8 cellular contexts compared by ENCODE assay signal in the genomic region with DNA sequence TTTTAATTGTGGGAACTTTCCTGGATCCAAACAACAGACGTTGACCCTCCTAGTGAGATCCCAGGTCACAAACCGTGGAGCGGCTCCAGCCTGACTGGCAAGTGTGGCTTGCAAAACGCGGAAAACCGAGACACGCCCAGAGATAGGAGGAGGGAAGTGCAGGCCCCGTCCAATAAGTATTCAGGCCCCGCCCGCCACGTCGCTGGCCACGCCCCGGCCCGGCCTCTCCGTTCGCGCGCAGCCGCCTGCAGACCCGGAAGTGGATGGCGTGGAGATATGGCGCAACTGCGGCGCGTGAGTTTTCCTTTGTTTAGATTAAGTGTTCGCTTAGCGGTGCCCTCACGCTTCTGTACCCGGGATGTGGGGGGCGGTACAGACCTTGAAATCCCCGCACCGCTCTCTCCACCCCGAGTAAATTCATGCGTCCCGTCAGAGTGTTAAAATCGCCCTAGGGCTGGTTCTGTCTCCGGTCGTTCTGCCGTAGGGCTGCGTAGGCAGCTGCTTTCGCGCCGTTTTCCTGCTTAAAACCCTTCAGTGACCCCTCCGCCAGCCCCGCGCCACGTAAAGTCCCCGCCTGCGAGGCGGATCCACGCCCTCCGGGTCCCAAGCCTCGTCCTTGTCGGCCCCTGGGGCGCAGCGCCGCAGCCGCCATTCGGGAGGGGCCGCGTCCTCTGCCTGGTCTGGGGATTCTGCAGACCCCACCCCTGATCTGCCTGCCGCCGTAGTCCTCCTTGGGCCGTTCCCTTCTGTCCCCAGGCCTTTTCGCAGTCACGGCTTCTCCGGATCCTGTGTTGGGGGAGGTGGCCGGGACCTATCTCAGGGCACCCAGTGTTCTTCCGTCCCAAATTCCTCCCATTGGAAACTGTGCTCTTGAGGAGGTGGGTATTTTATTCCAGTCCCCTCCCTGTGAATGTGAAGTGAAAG. TPM values are rescaled to one million over a fixed set of nuclear protein-coding genes. Genes with fewer than 3 reads are reported as not detected.
A peak's percentile ranks its signal among the peaks of the same experiment; 100 is the strongest.
DNase-seq lines count a peak whose midpoint lies in the region; ATAC-seq and TF ChIP-seq lines count a peak whose summit lies in the region.

ZNF766 (plus strand) TSS at position 250 of the 924 bp plus-strand sequence; CDS start at position 277, 27 bp downstream.

- peak; percentile 80 for TF ChIP-seq POLR2A in GM15510 (IDR thresholded peaks at IDR 0.05; ENCODE audit: borderline replicate concordance, extremely low read depth, insufficient read length)
- TF ChIP-seq POLR2A in uterus (IDR thresholded peaks at IDR 0.05) = peak; percentile 90 to 94

- H3K27ac ChIP-seq in right cardiac atrium (ENCODE audit: low read length) = peak within 1 kb of the TSS; percentile 93
- H3K27ac ChIP-seq in uterus = peak within 1 kb of the TSS; percentile 82 to 97

- peaks cover 2% of the 10 kb centered on the region for H3K4me1 ChIP-seq in right cardiac atrium (ENCODE audit: control insufficient read depth, insufficient read depth, low read length)
- H3K4me1 ChIP-seq in uterus = peaks cover 3 to 7% of the 10 kb centered on the region in 2 donors

- no peaks in the 10 kb centered on the region for H3K36me3 ChIP-seq in uterus

- ATAC-seq in HG02943 (IDR thresholded peaks at IDR 0.05; ENCODE audit: low read depth, unreplicated experiment) (peak; percentile 94), right cardiac atrium (peak; percentile 100)

- H3K4me3 ChIP-seq in right cardiac atrium (ENCODE audit: low read length) (peak within 1 kb of the TSS; percentile 80), uterus (peak within 1 kb of the TSS; percentile 95 to 97)

- DNase-seq in NCI-H187 treated with DMSO at 0.1 percent for 48 hours (lab: John Stamatoyannopoulos, UW) = peak; percentile 92
- DNase-seq in anterior cingulate cortex (lab: John Stamatoyannopoulos, UW) = peak; percentile 62 to 97 (median 93)
- DNase-seq in right cardiac atrium = peak; percentile 98 to 99 (median 99)
- peak; percentile 80 for DNase-seq in pulmonary artery endothelial cell (ENCODE audit: low read depth, low spot score)
- peak; percentile 98 for DNase-seq in uterus

- TF ChIP-seq CTCF in uterus (IDR thresholded peaks at IDR 0.05) = no peak

- WGBS in right cardiac atrium = under 1% methylated on average over 70 of the region's 70 CpGs

- H3K27me3 ChIP-seq in right cardiac atrium (ENCODE audit: control insufficient read depth, insufficient read depth) (no peaks in the 10 kb centered on the region), uterus (no peaks in the 10 kb centered on the region)

- intact Hi-C loops in T-helper 2 cell treated with Interferon-gamma antibody and Interleukin-4, amounts not matched to agents 100 ng/mL and 5 ng/mL, for 36 hours (cut with micrococcal nuclease) = loop anchor here (1.0 kb wide), 5 partner anchors 28 to 342 kb away; partner anchors contain the start of genes ZNF350, ZNF480, ZNF610 and ZNF613
- intact Hi-C loops in right cardiac atrium (cut with DNase I) = no loop called here
- intact Hi-C loops in uterus (cut with DNase I; ENCODE audit: low total_unique reads) = no loop called here

- H3K9me3 ChIP-seq in right cardiac atrium (ENCODE audit: control insufficient read depth, low read length) = no peaks in the 10 kb centered on the region
- H3K9me3 ChIP-seq in uterus = no peaks in the 10 kb centered on the region

RNA-seq across cellular contexts. Expression of gene ZNF766, which starts in this region (rescaled TPM):
- 17.8 and 19.0 TPM in 2 replicates for total RNA-seq in T-helper 2 cell treated with Interferon-gamma antibody and Interleukin-4, amounts not matched to agents 100 ng/mL and 5 ng/mL, for 36 hours
- total RNA-seq in right cardiac atrium (10 to 100 TPM; 11.5 to 14.9 (median 12.4) TPM), pulmonary artery endothelial cell (9.1 and 10.6 TPM in 2 replicates), uterus (10 to 100 TPM in 3 of 4 donors, 1 to 10 TPM in 1; 1.8 to 26.9 (median 20.1) TPM)
- 3.8 TPM for polyA plus RNA-seq in right cardiac atrium

Comparison
In these comparisons a context has a peak if more than half of its experiments do, and no peak if none do; other contexts are left out.
1. Peak in every context shown above with its lines: DNase-seq, ATAC-seq, H3K4me3 ChIP-seq and H3K27ac ChIP-seq.